In genomic region chr2:36441816-36442215, GRCh38 we compare ENCODE assay signal across 9 cellular contexts.
DNase-seq lines count a peak whose midpoint lies in the region; ATAC-seq lines count a peak whose summit lies in the region.
"Had no signal": no experiment of that assay in that cellular context is flagged by ENCODE, and none has a peak within 500 bp of the region (broad histone marks: within the 10 kb centered on the region; RNA-seq: fewer than 3 reads in every experiment).

No MANE protein-coding gene starts in this region.

- DNase-seq in NCI-H1105 treated with DMSO at 0.1 percent for 48 hours (lab: John Stamatoyannopoulos, UW) = peak; percentile 28
- DNase-seq in NCI-H1105 (lab: John Stamatoyannopoulos, UW) = no peak
- DNase-seq in NOMO-1 (lab: John Stamatoyannopoulos, UW; ENCODE audit: unreplicated experiment in 2 of 2) = peak; percentile 65 to 84
- DNase-seq in fibroblast of peridontal ligament (ENCODE audit: extremely low read depth) = peak; percentile 95
- DNase-seq in cerebellum (ENCODE audit: low spot score) = no peak
- DNase-seq in NCI-H748 treated with DMSO at 0.1 percent for 48 hours (lab: John Stamatoyannopoulos, UW) = no peak
- DNase-seq: T1000 had no signal

- peaks cover 8 to 26% (median 17%) of the 10 kb centered on the region in 5 donors for H3K4me1 ChIP-seq in subcutaneous abdominal adipose tissue (ENCODE audit: control insufficient read depth in 5 of 5, insufficient read depth in 5 of 5, low read length in 5 of 5)

- no peaks in the 10 kb centered on the region for H3K9me3 ChIP-seq in subcutaneous abdominal adipose tissue (ENCODE audit: control insufficient read depth in 5 of 5, low read length in 5 of 5)

- peaks cover 38 to 51% (median 43%) of the 10 kb centered on the region in 5 donors for H3K36me3 ChIP-seq in subcutaneous abdominal adipose tissue (ENCODE audit: control insufficient read depth in 5 of 5, insufficient read depth in 5 of 5, low read length in 5 of 5)

- no peaks in the 10 kb centered on the region for H3K27me3 ChIP-seq in subcutaneous abdominal adipose tissue (ENCODE audit: control insufficient read depth in 5 of 5, insufficient read depth in 4 of 5, low read length in 5 of 5)

- peak overlapping the region; percentile 68 for H3K27ac ChIP-seq in subcutaneous abdominal adipose tissue (ENCODE audit: low read depth, low read length)

- H3K9ac ChIP-seq in subcutaneous abdominal adipose tissue (ENCODE audit: low read length in 5 of 5) = no peak overlapping the region

- no peak for ATAC-seq in GM18867 (IDR thresholded peaks at IDR 0.05; ENCODE audit: unreplicated experiment)

- no peak overlapping the region for H3K4me3 ChIP-seq in subcutaneous abdominal adipose tissue (ENCODE audit: low read depth in 1 of 5, low read length in 5 of 5)

Comparison
In these comparisons a context has a peak if more than half of its experiments do, and no peak if none do; other contexts are left out.
1. DNase-seq: peak in NCI-H1105 treated with DMSO at 0.1 percent for 48 hours (single experiment), NOMO-1 (2 of 2) and fibroblast of peridontal ligament (single experiment); none in NCI-H1105 (single experiment), cerebellum (single experiment) and NCI-H748 treated with DMSO at 0.1 percent for 48 hours (single experiment).